Comparison of ENCODE assay signal across 14 cellular contexts in the genomic region with DNA sequence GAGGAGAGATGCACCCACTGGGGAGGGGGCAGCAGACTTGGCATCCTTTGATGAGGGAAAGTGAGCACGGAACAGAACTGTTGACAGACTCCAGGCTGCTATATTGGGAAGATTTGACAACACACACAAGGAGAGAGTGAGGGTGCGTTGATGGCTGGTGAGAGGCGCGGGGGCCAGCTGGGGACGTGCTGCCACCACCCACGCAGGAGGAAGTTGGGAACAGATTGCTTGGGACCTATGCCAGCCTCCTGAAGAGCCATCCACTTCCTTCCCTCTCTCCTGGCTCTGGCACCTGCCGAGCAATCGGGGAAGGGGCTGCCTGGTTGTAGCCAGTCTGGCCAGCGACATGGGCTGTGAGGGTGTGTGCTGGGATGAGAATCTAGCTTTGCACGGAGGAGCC.
A peak's percentile ranks its signal among the peaks of the same experiment; 100 is the strongest.
DNase-seq lines count a peak whose midpoint lies in the region; TF ChIP-seq lines count a peak whose summit lies in the region.
"Had no signal": no experiment of that assay in that cellular context is flagged by ENCODE, and none has a peak within 500 bp of the region (broad histone marks: within the 10 kb centered on the region; RNA-seq: fewer than 3 reads in every experiment).

No MANE protein-coding gene starts in this region.

- no peak overlapping the region for H3K4me3 ChIP-seq in sigmoid colon
- no peak overlapping the region for H3K4me3 ChIP-seq in H7 (ENCODE audit: insufficient read depth, low read depth, low read length)
- H3K4me3 ChIP-seq in right atrium auricular region, result no peak overlapping the region
- H3K4me3 ChIP-seq: K562, SJSA1 had no signal

- no peak for TF ChIP-seq POLR2A in sigmoid colon (IDR thresholded peaks at IDR 0.05)

- WGBS in sigmoid colon, 2 donors, result 36 to 47% methylated on average over 10 of the region's 10 CpGs

- H3K27me3 ChIP-seq in sigmoid colon (peaks cover 0 to 76% (median 26%) of the 10 kb centered on the region in 3 donors), H7 (ENCODE audit: control insufficient read depth, insufficient read depth, low read length) (peaks cover 4% of the 10 kb centered on the region; the same call in 1 of the 2 replicates), right atrium auricular region (no peaks in the 10 kb centered on the region)

- TF ChIP-seq EP300 in sigmoid colon (IDR thresholded peaks at IDR 0.05), result no peak

- intact Hi-C loops in sigmoid colon (cut with DNase I), result no loop called here

- H3K4me1 ChIP-seq in sigmoid colon, result no peaks in the 10 kb centered on the region
- H3K4me1 ChIP-seq in right atrium auricular region, result no peaks in the 10 kb centered on the region
- H3K4me1 ChIP-seq: SJSA1 had no signal

- POLR2A ChIA-PET in RWPE1 (lab: Yijun Ruan, JAX; ENCODE audit: low non-redundant PET), result no interaction called here

- H3K9me3 ChIP-seq in sigmoid colon (no peaks in the 10 kb centered on the region), right atrium auricular region (no peaks in the 10 kb centered on the region)
- H3K9me3 ChIP-seq: SJSA1 had no signal

- CTCF ChIA-PET in RWPE1 (lab: Yijun Ruan, JAX), result no interaction called here

- H3K36me3 ChIP-seq in sigmoid colon (no peaks in the 10 kb centered on the region), H7 (replicated peaks; ENCODE audit: control insufficient read depth, insufficient read depth, low read length) (no peaks in the 10 kb centered on the region), right atrium auricular region (no peaks in the 10 kb centered on the region)
- H3K36me3 ChIP-seq: SJSA1 had no signal

- H3K27ac ChIP-seq in sigmoid colon (no peak overlapping the region), right atrium auricular region (no peak overlapping the region), RWPE1 (no peak overlapping the region)
- H3K27ac ChIP-seq: SJSA1 had no signal

- DNase-seq in DMS79 treated with DMSO at 0.1 percent for 48 hours (lab: John Stamatoyannopoulos, UW) (peak; percentile 83), NCI-H2029 treated with DMSO at 0.1 percent for 48 hours (lab: John Stamatoyannopoulos, UW) (peak; percentile 98), NCI-H524 (lab: John Stamatoyannopoulos, UW) (peak; percentile 82 to 92), sigmoid colon (peak; percentile 27), H7 (no peak), right atrium auricular region (ENCODE audit: low spot score) (no peak), RWPE1 (ENCODE audit: low spot score) (no peak)
- DNase-seq: AML-193; CD4-positive, alpha-beta memory T cell; H9; NCI-H1930; NCI-H345 had no signal

- TF ChIP-seq CTCF in sigmoid colon (IDR thresholded peaks at IDR 0.05) (no peak), right atrium auricular region (IDR thresholded peaks at IDR 0.05) (no peak), RWPE1 (conservative IDR thresholded peaks at IDR 0.05; ENCODE audit: low read depth) (no peak)

Comparison
In these comparisons a context has a peak if more than half of its experiments do, and no peak if none do; other contexts are left out.
1. DNase-seq: peak in DMS79 treated with DMSO at 0.1 percent for 48 hours (single experiment), NCI-H2029 treated with DMSO at 0.1 percent for 48 hours (single experiment), NCI-H524 (2 of 2) and sigmoid colon (single experiment); none in H7 (single experiment), right atrium auricular region (single experiment) and RWPE1 (single experiment).